Comparison of ENCODE assay signal across 13 cellular contexts in genomic region chr11:61957028-61957770, GRCh38. TPM values are rescaled to one million over a fixed set of nuclear protein-coding genes. Genes with fewer than 3 reads are reported as not detected.
"Had no signal": no experiment of that assay in that cellular context is flagged by ENCODE, and none has a peak within 500 bp of the region (broad histone marks: within the 10 kb centered on the region; RNA-seq: fewer than 3 reads in every experiment).

No MANE protein-coding gene starts in this region.

- FAIRE-seq: kidney had no signal

- H3K27me3 ChIP-seq: brain microvascular endothelial cell had no signal

- H3K4me3 ChIP-seq: smooth muscle cell had no signal

- H3K4me3 Mint-ChIP-seq: activated naive CD8-positive, alpha-beta T cell; stimulated activated naive B cell treated with anti-CD40 and anti-IgM and Interleukin-4, amounts not matched to agents 10 μg/mL and 1 μg/mL and 100 μg/mL, for 72 hours had no signal

- H3K4me2 ChIP-seq: smooth muscle cell had no signal

- H3K9me3 Mint-ChIP-seq: stimulated activated naive B cell treated with anti-CD40 and anti-IgM and Interleukin-4, amounts not matched to agents 10 μg/mL and 1 μg/mL and 100 μg/mL, for 72 hours had no signal

- H3K36me3 ChIP-seq: brain microvascular endothelial cell had no signal

- H3K27ac Mint-ChIP-seq: activated naive CD8-positive, alpha-beta T cell; stimulated activated naive B cell treated with anti-CD40 and anti-IgM and Interleukin-4, amounts not matched to agents 10 μg/mL and 1 μg/mL and 100 μg/mL, for 72 hours had no signal

- ATAC-seq: right cardiac atrium; stimulated activated naive B cell treated with anti-CD40 and anti-IgM and Interleukin-4, amounts not matched to agents 10 μg/mL and 1 μg/mL and 100 μg/mL, for 72 hours had no signal

- H3K27ac ChIP-seq: brain microvascular endothelial cell, VCaP had no signal

- DNase-seq: activated gamma-delta T cell; activated T-cell treated with anti-CD3 and anti-CD28 coated beads, Interleukin-2, amount 50 U/mL, for 1 hour; brain microvascular endothelial cell; dermis blood vessel endothelial cell; kidney; posterior cingulate gyrus; right cardiac atrium; stimulated activated CD4-positive, alpha-beta T cell treated with anti-CD3 and anti-CD28 coated beads, Interleukin-1b, Interleukin-23, amount 100 ng/mL, for 48 hours; stimulated activated naive B cell treated with anti-CD40 and anti-IgM and Interleukin-4, amounts not matched to agents 10 μg/mL and 1 μg/mL and 100 μg/mL, for 72 hours had no signal

- H3K36me3 Mint-ChIP-seq: activated naive CD8-positive, alpha-beta T cell had no signal

- H3K9me3 ChIP-seq: upper lobe of left lung had no signal

RNA-seq across cellular contexts. Expression of gene BEST1, which starts 7.0 kb away (rescaled TPM):
- total RNA-seq: dermis blood vessel endothelial cell had no signal
